Comparison of ENCODE assay signal across 8 cellular contexts in genomic region chr10:68348265-68348741, GRCh38. TPM values are rescaled to one million over a fixed set of nuclear protein-coding genes. Genes with fewer than 3 reads are reported as not detected.
DNase-seq lines count a peak whose midpoint lies in the region; ATAC-seq and TF ChIP-seq lines count a peak whose summit lies in the region.

No MANE protein-coding gene starts in this region.

- H3K9me3 ChIP-seq in testis = no peaks in the 10 kb centered on the region

- H3K4me1 ChIP-seq in testis = no peaks in the 10 kb centered on the region

- DNase-seq in AG08395 (ENCODE audit: low spot score) (peak; percentile 59), LHCN-M2 (ENCODE audit: low read depth) (peak; percentile 53), UCSD-AML1 (lab: John Stamatoyannopoulos, UW; ENCODE audit: unreplicated experiment) (peak; percentile 20), cerebellar cortex (ENCODE audit: low spot score) (peak; percentile 78), lung microvascular endothelial cell (ENCODE audit: low read depth in 2 of 2) (peak; percentile 66 to 71), testis (peak; percentile 31)

- intact Hi-C loops in testis (cut with DNase I; ENCODE audit: low total_unique reads) = no loop called here

- H3K27me3 ChIP-seq in testis = no peaks in the 10 kb centered on the region

- ATAC-seq in HG02852 (IDR thresholded peaks at IDR 0.05; ENCODE audit: unreplicated experiment) = no peak

- peak; percentile 85 for TF ChIP-seq CTCF in GM12874 (IDR thresholded peaks at IDR 0.05; ENCODE audit: insufficient read depth, low read depth, low read length)
- peak in 2 of 3 experiments; percentile 42 to 51 for TF ChIP-seq CTCF in testis (IDR thresholded peaks at IDR 0.05)

- H3K36me3 ChIP-seq in testis (ENCODE audit: low read depth, missing control alignments) = no peaks in the 10 kb centered on the region

- no peak overlapping the region for H3K4me3 ChIP-seq in testis

- no peak for TF ChIP-seq POLR2A in testis (IDR thresholded peaks at IDR 0.05)

- WGBS in testis, 2 donors = 69 to 73% methylated on average over 2 of the region's 2 CpGs

- H3K27ac ChIP-seq in testis = no peak overlapping the region

RNA-seq across cellular contexts. Expression of gene PBLD, which starts 15.6 kb away (rescaled TPM):
- total RNA-seq in LHCN-M2 (2014; rRNA removed) (6.2 and 6.8 TPM in 2 replicates), lung microvascular endothelial cell (3.2 and 3.5 TPM in 2 replicates), testis (1 to 10 TPM; 7.6 TPM)
- 6.0 TPM for polyA plus RNA-seq in LHCN-M2 (2012)
- 4.4 TPM for polyA plus RNA-seq in testis (ENCODE audit: insufficient read depth, low read depth, low replicate concordance)

RNA-seq across cellular contexts. Expression of gene HNRNPH3, which starts 16.4 kb away (rescaled TPM):
- total RNA-seq in LHCN-M2 (2014; rRNA removed) (20.0 and 36.6 TPM in 2 replicates), lung microvascular endothelial cell (16.9 and 17.2 TPM in 2 replicates), testis (100 to 1,000 TPM in 1 of 2 donors, 10 to 100 TPM in 1; 87.9 to 103 TPM)
- polyA plus RNA-seq in LHCN-M2 (2012) = 201 TPM
- polyA plus RNA-seq in testis (ENCODE audit: insufficient read depth, low read depth, low replicate concordance) = 220 TPM

RNA-seq across cellular contexts. Expression of gene RUFY2, which starts 58.8 kb away (rescaled TPM):
- 14.0 and 19.1 TPM in 2 replicates for total RNA-seq in LHCN-M2 (2014; rRNA removed)
- polyA plus RNA-seq in LHCN-M2 (2012) = 4.6 TPM
- total RNA-seq in lung microvascular endothelial cell = 14.4 and 17.3 TPM in 2 replicates
- total RNA-seq in testis = 10 to 100 TPM; 19.8 to 31.3 TPM
- 6.1 TPM for polyA plus RNA-seq in testis (ENCODE audit: insufficient read depth, low read depth, low replicate concordance)

Comparison
In these comparisons a context has a peak if more than half of its experiments do, and no peak if none do; other contexts are left out.
1. DNase-seq: peak in every context shown above with its lines; median percentile 78 in cerebellar cortex; 68 in lung microvascular endothelial cell; 59 in AG08395; 53 in LHCN-M2; 31 in testis; 20 in UCSD-AML1.